ENCODE assay signal across 1 cellular context in the genomic region with DNA sequence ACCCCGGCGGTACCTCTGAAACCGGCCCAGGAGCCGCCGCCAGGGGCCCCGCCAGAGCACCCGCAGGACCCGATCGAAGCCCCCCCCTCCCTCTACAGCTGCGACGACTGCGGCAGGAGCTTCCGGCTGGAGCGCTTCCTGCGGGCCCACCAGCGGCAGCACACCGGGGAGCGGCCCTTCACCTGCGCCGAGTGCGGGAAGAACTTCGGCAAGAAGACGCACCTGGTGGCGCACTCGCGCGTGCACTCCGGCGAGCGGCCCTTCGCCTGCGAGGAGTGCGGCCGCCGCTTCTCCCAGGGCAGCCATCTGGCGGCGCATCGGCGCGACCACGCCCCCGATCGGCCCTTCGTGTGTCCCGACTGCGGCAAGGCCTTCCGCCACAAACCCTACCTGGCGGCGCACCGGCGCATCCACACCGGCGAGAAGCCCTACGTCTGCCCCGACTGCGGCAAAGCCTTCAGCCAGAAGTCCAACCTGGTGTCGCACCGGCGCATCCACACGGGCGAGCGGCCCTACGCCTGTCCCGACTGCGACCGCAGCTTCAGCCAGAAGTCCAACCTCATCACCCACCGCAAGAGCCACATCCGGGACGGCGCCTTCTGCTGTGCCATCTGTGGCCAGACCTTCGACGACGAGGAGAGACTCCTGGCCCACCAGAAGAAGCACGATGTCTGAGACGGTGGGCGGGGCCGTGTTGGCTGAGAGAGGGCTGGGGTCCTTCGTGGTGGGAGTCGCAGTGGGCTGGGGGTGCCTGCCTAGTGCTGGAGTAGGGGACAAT.
TF ChIP-seq lines count a peak whose summit lies in the region.

No MANE protein-coding gene starts in this region.

TF ChIP-seq in GM23338, 12 proteins besides CTCF, POLR2A, EP300 and RAD21:
- TF ChIP-seq STAT1 (IDR thresholded peaks at IDR 0.05; ENCODE audit: unreplicated experiment): no peak
- TF ChIP-seq NANOG (IDR thresholded peaks at IDR 0.05; ENCODE audit: borderline replicate concordance): no peak
- no peak for TF ChIP-seq JUNB (IDR thresholded peaks at IDR 0.05; ENCODE audit: unreplicated experiment)
- TF ChIP-seq CREB1 (CRISPR knock-in tag; IDR thresholded peaks at IDR 0.05; ENCODE audit: low read depth): no peak
- TF ChIP-seq, protein P1, sequence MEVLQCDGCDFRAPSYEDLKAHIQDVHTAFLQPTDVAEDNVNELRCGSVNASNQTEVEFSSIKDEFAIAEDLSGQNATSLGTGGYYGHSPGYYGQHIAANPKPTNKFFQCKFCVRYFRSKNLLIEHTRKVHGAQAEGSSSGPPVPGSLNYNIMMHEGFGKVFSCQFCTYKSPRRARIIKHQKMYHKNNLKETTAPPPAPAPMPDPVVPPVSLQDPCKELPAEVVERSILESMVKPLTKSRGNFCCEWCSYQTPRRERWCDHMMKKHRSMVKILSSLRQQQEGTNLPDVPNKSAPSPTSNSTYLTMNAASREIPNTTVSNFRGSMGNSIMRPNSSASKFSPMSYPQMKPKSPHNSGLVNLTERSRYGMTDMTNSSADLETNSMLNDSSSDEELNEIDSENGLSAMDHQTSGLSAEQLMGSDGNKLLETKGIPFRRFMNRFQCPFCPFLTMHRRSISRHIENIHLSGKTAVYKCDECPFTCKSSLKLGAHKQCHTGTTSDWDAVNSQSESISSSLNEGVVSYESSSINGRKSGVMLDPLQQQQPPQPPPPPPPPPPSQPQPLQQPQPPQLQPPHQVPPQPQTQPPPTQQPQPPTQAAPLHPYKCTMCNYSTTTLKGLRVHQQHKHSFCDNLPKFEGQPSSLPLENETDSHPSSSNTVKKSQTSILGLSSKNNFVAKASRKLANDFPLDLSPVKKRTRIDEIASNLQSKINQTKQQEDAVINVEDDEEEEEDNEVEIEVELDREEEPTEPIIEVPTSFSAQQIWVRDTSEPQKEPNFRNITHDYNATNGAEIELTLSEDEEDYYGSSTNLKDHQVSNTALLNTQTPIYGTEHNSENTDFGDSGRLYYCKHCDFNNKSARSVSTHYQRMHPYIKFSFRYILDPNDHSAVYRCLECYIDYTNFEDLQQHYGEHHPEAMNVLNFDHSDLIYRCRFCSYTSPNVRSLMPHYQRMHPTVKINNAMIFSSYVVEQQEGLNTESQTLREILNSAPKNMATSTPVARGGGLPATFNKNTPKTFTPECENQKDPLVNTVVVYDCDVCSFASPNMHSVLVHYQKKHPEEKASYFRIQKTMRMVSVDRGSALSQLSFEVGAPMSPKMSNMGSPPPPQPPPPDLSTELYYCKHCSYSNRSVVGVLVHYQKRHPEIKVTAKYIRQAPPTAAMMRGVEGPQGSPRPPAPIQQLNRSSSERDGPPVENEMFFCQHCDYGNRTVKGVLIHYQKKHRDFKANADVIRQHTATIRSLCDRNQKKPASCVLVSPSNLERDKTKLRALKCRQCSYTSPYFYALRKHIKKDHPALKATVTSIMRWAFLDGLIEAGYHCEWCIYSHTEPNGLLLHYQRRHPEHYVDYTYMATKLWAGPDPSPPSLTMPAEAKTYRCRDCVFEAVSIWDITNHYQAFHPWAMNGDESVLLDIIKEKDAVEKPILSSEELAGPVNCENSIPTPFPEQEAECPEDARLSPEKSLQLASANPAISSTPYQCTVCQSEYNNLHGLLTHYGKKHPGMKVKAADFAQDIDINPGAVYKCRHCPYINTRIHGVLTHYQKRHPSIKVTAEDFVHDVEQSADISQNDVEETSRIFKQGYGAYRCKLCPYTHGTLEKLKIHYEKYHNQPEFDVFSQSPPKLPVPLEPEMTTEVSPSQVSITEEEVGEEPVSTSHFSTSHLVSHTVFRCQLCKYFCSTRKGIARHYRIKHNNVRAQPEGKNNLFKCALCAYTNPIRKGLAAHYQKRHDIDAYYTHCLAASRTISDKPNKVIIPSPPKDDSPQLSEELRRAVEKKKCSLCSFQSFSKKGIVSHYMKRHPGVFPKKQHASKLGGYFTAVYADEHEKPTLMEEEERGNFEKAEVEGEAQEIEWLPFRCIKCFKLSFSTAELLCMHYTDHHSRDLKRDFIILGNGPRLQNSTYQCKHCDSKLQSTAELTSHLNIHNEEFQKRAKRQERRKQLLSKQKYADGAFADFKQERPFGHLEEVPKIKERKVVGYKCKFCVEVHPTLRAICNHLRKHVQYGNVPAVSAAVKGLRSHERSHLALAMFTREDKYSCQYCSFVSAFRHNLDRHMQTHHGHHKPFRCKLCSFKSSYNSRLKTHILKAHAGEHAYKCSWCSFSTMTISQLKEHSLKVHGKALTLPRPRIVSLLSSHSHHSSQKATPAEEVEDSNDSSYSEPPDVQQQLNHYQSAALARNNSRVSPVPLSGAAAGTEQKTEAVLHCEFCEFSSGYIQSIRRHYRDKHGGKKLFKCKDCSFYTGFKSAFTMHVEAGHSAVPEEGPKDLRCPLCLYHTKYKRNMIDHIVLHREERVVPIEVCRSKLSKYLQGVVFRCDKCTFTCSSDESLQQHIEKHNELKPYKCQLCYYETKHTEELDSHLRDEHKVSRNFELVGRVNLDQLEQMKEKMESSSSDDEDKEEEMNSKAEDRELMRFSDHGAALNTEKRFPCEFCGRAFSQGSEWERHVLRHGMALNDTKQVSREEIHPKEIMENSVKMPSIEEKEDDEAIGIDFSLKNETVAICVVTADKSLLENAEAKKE (CRISPR knock-in tag; IDR thresholded peaks at IDR 0.05): no peak
- no peak; the same call in none of the 2 replicates for TF ChIP-seq POLR2AphosphoS5 (IDR thresholded peaks at IDR 0.05; ENCODE audit: low read depth)
- TF ChIP-seq, protein P2, sequence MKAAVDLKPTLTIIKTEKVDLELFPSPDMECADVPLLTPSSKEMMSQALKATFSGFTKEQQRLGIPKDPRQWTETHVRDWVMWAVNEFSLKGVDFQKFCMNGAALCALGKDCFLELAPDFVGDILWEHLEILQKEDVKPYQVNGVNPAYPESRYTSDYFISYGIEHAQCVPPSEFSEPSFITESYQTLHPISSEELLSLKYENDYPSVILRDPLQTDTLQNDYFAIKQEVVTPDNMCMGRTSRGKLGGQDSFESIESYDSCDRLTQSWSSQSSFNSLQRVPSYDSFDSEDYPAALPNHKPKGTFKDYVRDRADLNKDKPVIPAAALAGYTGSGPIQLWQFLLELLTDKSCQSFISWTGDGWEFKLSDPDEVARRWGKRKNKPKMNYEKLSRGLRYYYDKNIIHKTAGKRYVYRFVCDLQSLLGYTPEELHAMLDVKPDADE (IDR thresholded peaks at IDR 0.05): no peak
- TF ChIP-seq ZNF114 (CRISPR knock-in tag; IDR thresholded peaks at IDR 0.05): no peak
- TF ChIP-seq EZH2phosphoT487 (IDR thresholded peaks at IDR 0.05; ENCODE audit: unreplicated experiment): no peak
- no peak for TF ChIP-seq ZNF331 (CRISPR knock-in tag; IDR thresholded peaks at IDR 0.05; ENCODE audit: low read depth)
- TF ChIP-seq EZH2 (IDR thresholded peaks at IDR 0.05; ENCODE audit: low read depth, unreplicated experiment): no peak
- TF ChIP-seq, protein P3, sequence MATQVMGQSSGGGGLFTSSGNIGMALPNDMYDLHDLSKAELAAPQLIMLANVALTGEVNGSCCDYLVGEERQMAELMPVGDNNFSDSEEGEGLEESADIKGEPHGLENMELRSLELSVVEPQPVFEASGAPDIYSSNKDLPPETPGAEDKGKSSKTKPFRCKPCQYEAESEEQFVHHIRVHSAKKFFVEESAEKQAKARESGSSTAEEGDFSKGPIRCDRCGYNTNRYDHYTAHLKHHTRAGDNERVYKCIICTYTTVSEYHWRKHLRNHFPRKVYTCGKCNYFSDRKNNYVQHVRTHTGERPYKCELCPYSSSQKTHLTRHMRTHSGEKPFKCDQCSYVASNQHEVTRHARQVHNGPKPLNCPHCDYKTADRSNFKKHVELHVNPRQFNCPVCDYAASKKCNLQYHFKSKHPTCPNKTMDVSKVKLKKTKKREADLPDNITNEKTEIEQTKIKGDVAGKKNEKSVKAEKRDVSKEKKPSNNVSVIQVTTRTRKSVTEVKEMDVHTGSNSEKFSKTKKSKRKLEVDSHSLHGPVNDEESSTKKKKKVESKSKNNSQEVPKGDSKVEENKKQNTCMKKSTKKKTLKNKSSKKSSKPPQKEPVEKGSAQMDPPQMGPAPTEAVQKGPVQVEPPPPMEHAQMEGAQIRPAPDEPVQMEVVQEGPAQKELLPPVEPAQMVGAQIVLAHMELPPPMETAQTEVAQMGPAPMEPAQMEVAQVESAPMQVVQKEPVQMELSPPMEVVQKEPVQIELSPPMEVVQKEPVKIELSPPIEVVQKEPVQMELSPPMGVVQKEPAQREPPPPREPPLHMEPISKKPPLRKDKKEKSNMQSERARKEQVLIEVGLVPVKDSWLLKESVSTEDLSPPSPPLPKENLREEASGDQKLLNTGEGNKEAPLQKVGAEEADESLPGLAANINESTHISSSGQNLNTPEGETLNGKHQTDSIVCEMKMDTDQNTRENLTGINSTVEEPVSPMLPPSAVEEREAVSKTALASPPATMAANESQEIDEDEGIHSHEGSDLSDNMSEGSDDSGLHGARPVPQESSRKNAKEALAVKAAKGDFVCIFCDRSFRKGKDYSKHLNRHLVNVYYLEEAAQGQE (IDR thresholded peaks at IDR 0.05; ENCODE audit: unreplicated experiment): no peak
